8 cellular contexts compared by ENCODE assay signal in genomic region chr1:63522891-63523728, GRCh38. TPM values are rescaled to one million over a fixed set of nuclear protein-coding genes. Genes with fewer than 3 reads are reported as not detected.
DNase-seq lines count a peak whose midpoint lies in the region; ATAC-seq and TF ChIP-seq lines count a peak whose summit lies in the region.

Gene EFCAB7, plus strand, starts transcription at chr1:63523525. Its CDS starts 2,048 bp downstream, at chr1:63525573.
Gene ITGB3BP, minus strand, starts transcription at chr1:63523225. Its CDS starts 92 bp downstream, at chr1:63523133.

- DNase-seq in CD14-positive monocyte (ENCODE audit: low spot score) = peak; percentile 86
- DNase-seq in NCI-H748 (lab: John Stamatoyannopoulos, UW; ENCODE audit: unreplicated experiment) = peak; percentile 98
- DNase-seq in activated CD4-positive, alpha-beta memory T cell treated with anti-CD3 and anti-CD28 coated beads for 36 hours = peak; percentile 89
- DNase-seq in dorsolateral prefrontal cortex = peak; percentile 69 to 90 (median 86)
- peak; percentile 83 to 89 (median 87) for DNase-seq in right lobe of liver
- peak; percentile 83 for DNase-seq in stimulated activated CD4-positive, alpha-beta T cell treated with anti-CD3 and anti-CD28 coated beads, Interleukin-4, amount 100 ng/mL, for 24 hours

- H3K4me3 Mint-ChIP-seq in CD14-positive monocyte = peak within 1 kb of the TSS; percentile 91 to 97
- H3K4me3 Mint-ChIP-seq in activated CD4-positive, alpha-beta memory T cell treated with anti-CD3 and anti-CD28 coated beads for 36 hours = peak within 1 kb of the TSS; percentile 94

- no peaks in the 10 kb centered on the region for H3K9me3 ChIP-seq in right lobe of liver

- no peak for TF ChIP-seq CTCF in CD14-positive monocyte (IDR thresholded peaks at IDR 0.05)
- peak in 27 of 56 donors; percentile 4 to 45 (median 26) for TF ChIP-seq CTCF in dorsolateral prefrontal cortex (IDR thresholded peaks at IDR 0.05 in 54 of 56, conservative IDR thresholded peaks at IDR 0.05 in 2 of 56; ENCODE audit: low read depth in 1 of 56, partially characterized antibody in 56 of 56)
- TF ChIP-seq CTCF in right lobe of liver (IDR thresholded peaks at IDR 0.05) = no peak

- peak; percentile 91 for ATAC-seq in GM19395 (IDR thresholded peaks at IDR 0.05; ENCODE audit: unreplicated experiment)
- ATAC-seq in HG03558 (IDR thresholded peaks at IDR 0.05; ENCODE audit: extremely low read depth, unreplicated experiment) = peak; percentile 76
- peak; percentile 95 to 96 (median 96) for ATAC-seq in right lobe of liver

- intact Hi-C loops in CD14-positive monocyte (cut with micrococcal nuclease) (loop anchor here in 1 of 2 donors (10.0 kb wide), 1 partner anchor 158 kb away; the partner anchor contains the start of gene ALG6), dorsolateral prefrontal cortex (cut with DNase I) (loop anchor here (1.0 to 5.0 kb wide), 3 partner anchors 70 to 156 kb away; partner anchors contain the start of genes ALG6 (in 2 of the 2) and PGM1 (in 1 of the 2)), right lobe of liver (cut with DNase I) (no loop called here)
- intact Hi-C loops in activated CD4-positive, alpha-beta memory T cell treated with anti-CD3 and anti-CD28 coated beads for 36 hours (cut with micrococcal nuclease) = loop anchor here (1.0 to 10.0 kb wide), 5 partner anchors 70 to 1542 kb away; partner anchors contain the start of genes ALG6, FOXD3 and PGM1

- peak within 1 kb of the TSS; percentile 95 to 99 (median 98) for H3K27ac Mint-ChIP-seq in CD14-positive monocyte
- peak within 1 kb of the TSS; percentile 94 for H3K27ac Mint-ChIP-seq in activated CD4-positive, alpha-beta memory T cell treated with anti-CD3 and anti-CD28 coated beads for 36 hours

- H3K4me3 ChIP-seq in dorsolateral prefrontal cortex (peak within 1 kb of the TSS; percentile 55 to 93 (median 77)), right lobe of liver (peak within 1 kb of the TSS; percentile 56 to 76 (median 72))

- no peaks in the 10 kb centered on the region for H3K27me3 ChIP-seq in dorsolateral prefrontal cortex
- no peaks in the 10 kb centered on the region for H3K27me3 ChIP-seq in right lobe of liver

- H3K4me1 ChIP-seq in right lobe of liver = peaks cover 0 to 17% (median 0%) of the 10 kb centered on the region in 4 donors

- peaks cover 0 to 14% (median 0%) of the 10 kb centered on the region in 4 donors for H3K36me3 ChIP-seq in right lobe of liver

- POLR2A ChIA-PET in activated CD4-positive, alpha-beta memory T cell treated with anti-CD3 and anti-CD28 coated beads for 36 hours (lab: Charles Lee) = interaction anchor here (0.5 to 2.1 kb wide), 3 partner anchors 70 to 832 kb away, joined by 3 to 8 read pairs (median 4); partner anchors contain the start of gene PGM1

- no peak for TF ChIP-seq POLR2A in right lobe of liver (IDR thresholded peaks at IDR 0.05)

- H3K36me3 Mint-ChIP-seq in CD14-positive monocyte = peaks cover 2 to 3% of the 10 kb centered on the region in 2 donors
- peaks cover 3% of the 10 kb centered on the region for H3K36me3 Mint-ChIP-seq in activated CD4-positive, alpha-beta memory T cell treated with anti-CD3 and anti-CD28 coated beads for 36 hours

- no peaks in the 10 kb centered on the region for H3K27me3 Mint-ChIP-seq in CD14-positive monocyte (ENCODE audit: low read depth in 3 of 3)
- no peaks in the 10 kb centered on the region for H3K27me3 Mint-ChIP-seq in activated CD4-positive, alpha-beta memory T cell treated with anti-CD3 and anti-CD28 coated beads for 36 hours

- H3K27ac ChIP-seq in dorsolateral prefrontal cortex (peak within 1 kb of the TSS; percentile 86 to 99 (median 96)), right lobe of liver (peak within 1 kb of the TSS; percentile 92 to 97 (median 96))

- no peaks in the 10 kb centered on the region for H3K9me3 Mint-ChIP-seq in CD14-positive monocyte
- H3K9me3 Mint-ChIP-seq in activated CD4-positive, alpha-beta memory T cell treated with anti-CD3 and anti-CD28 coated beads for 36 hours = no peaks in the 10 kb centered on the region

- 0% methylated on average over 39 of the region's 50 CpGs for WGBS in right lobe of liver (ENCODE audit: insufficient coverage, low coverage, low lambda C conversion rate, missing lambda C conversion rate)

- H3K4me1 Mint-ChIP-seq in CD14-positive monocyte = peaks cover 19% of the 10 kb centered on the region
- peaks cover 27% of the 10 kb centered on the region for H3K4me1 Mint-ChIP-seq in activated CD4-positive, alpha-beta memory T cell treated with anti-CD3 and anti-CD28 coated beads for 36 hours (ENCODE audit: low read depth)

- CTCF ChIA-PET in activated CD4-positive, alpha-beta memory T cell treated with anti-CD3 and anti-CD28 coated beads for 36 hours (lab: Charles Lee) = interaction anchor here (0.6 to 0.9 kb wide), 2 partner anchors 21 to 682 kb away, joined by 3 read pairs; no protein-coding TSS in a partner anchor

RNA-seq across cellular contexts. Expression of gene EFCAB7, which starts in this region (rescaled TPM):
- polyA plus RNA-seq in CD14-positive monocyte = 1 to 10 TPM in 1 of 2 donors, under 1 TPM in 1; 0.37 to 2.2 TPM
- 1 to 10 TPM; 5.6 to 5.8 TPM for total RNA-seq in activated CD4-positive, alpha-beta memory T cell treated with anti-CD3 and anti-CD28 coated beads for 36 hours
- total RNA-seq in dorsolateral prefrontal cortex = 10 to 100 TPM; 16.8 to 45.1 (median 26.3) TPM
- 1 to 10 TPM in 5 of 6 experiments, under 1 TPM in 1; 0.84 to 3.2 (median 2.3) TPM for total RNA-seq in right lobe of liver

RNA-seq across cellular contexts. Expression of gene ITGB3BP, which starts in this region (rescaled TPM):
- 1 to 10 TPM; 5.2 to 6.6 TPM for polyA plus RNA-seq in CD14-positive monocyte
- total RNA-seq in activated CD4-positive, alpha-beta memory T cell treated with anti-CD3 and anti-CD28 coated beads for 36 hours = 10 to 100 TPM; 59.5 to 61.1 TPM
- total RNA-seq in dorsolateral prefrontal cortex (10 to 100 TPM in 110 of 120 experiments, 1 to 10 TPM in 10; 7.8 to 52.3 (median 17.5) TPM), right lobe of liver (10 to 100 TPM in 1 of 6 experiments, 1 to 10 TPM in 5; 4.3 to 10.7 (median 7.0) TPM)

Comparison
In these comparisons a context has a peak if more than half of its experiments do, and no peak if none do; other contexts are left out.
1. Peak in every context shown above with its lines: DNase-seq, ATAC-seq, H3K4me3 ChIP-seq and H3K27ac ChIP-seq.
2. intact Hi-C loops: an anchor here in activated CD4-positive, alpha-beta memory T cell treated with anti-CD3 and anti-CD28 coated beads for 36 hours (1.0 to 10.0 kb wide) and dorsolateral prefrontal cortex (1.0 to 5.0 kb wide); none called in right lobe of liver.